ENCODE assay signal across 13 cellular contexts in genomic region chr21:41821756-41822431, GRCh38. TPM values are rescaled to one million over a fixed set of nuclear protein-coding genes. Genes with fewer than 3 reads are reported as not detected.
A peak's percentile ranks its signal among the peaks of the same experiment; 100 is the strongest.
DNase-seq lines count a peak whose midpoint lies in the region; TF ChIP-seq lines count a peak whose summit lies in the region.
"Had no signal": no experiment of that assay in that cellular context is flagged by ENCODE, and none has a peak within 500 bp of the region (broad histone marks: within the 10 kb centered on the region; RNA-seq: fewer than 3 reads in every experiment).

No MANE protein-coding gene starts in this region.

- no peak for DNase-seq in activated naive CD4-positive, alpha-beta T cell treated with anti-CD3 and anti-CD28 coated beads for 36 hours
- DNase-seq in activated naive CD4-positive, alpha-beta T cell treated with Interleukin-2 at 50 U/mL for 16 hours = no peak
- DNase-seq in HFFc6 (no peak), endodermal cell (no peak), spleen (peak; percentile 69), NCI-H2081 (lab: John Stamatoyannopoulos, UW) (no peak), UCSD-AML1 (lab: John Stamatoyannopoulos, UW; ENCODE audit: unreplicated experiment) (no peak)
- DNase-seq in stimulated activated naive CD4-positive, alpha-beta T cell (lab: John Stamatoyannopoulos, UW) = no peak
- DNase-seq: DMS53, MV-4-11, NCI-H1436, NCI-H226, NCI-H526 treated with DMSO at 0.1 percent for 48 hours had no signal

- H3K4me1 ChIP-seq in endodermal cell (ENCODE audit: control insufficient read depth, insufficient read depth, low read length) (no peaks in the 10 kb centered on the region), spleen (peaks cover 0 to 3% (median 3%) of the 10 kb centered on the region in 6 donors)

- H3K9me3 ChIP-seq in endodermal cell (ENCODE audit: control insufficient read depth, low read length) (no peaks in the 10 kb centered on the region), spleen (no peaks in the 10 kb centered on the region)

- peaks cover 21% of the 10 kb centered on the region for H3K4me1 Mint-ChIP-seq in activated naive CD4-positive, alpha-beta T cell treated with anti-CD3 and anti-CD28 coated beads for 36 hours (ENCODE audit: low read depth)
- H3K4me1 Mint-ChIP-seq in HFFc6 (ENCODE audit: low read depth) (peaks cover 7% of the 10 kb centered on the region), endodermal cell (no peaks in the 10 kb centered on the region)

- WGBS in endodermal cell (ENCODE audit: insufficient coverage in 1 of 2, insufficient read length in 1 of 2), 2 experiments = 91 to 92% methylated on average over 28 to 32 of the region's 32 CpGs
- WGBS in spleen, 5 donors = 91 to 93% (median 92%) methylated on average over 30 to 32 of the region's 32 CpGs

- peak overlapping the region; percentile 29 for H3K27ac Mint-ChIP-seq in activated naive CD4-positive, alpha-beta T cell treated with anti-CD3 and anti-CD28 coated beads for 36 hours
- H3K27ac Mint-ChIP-seq in HFFc6 = no peak overlapping the region
- H3K27ac Mint-ChIP-seq in endodermal cell = peak overlapping the region; percentile 35

- H3K9me3 Mint-ChIP-seq in activated naive CD4-positive, alpha-beta T cell treated with anti-CD3 and anti-CD28 coated beads for 36 hours = no peaks in the 10 kb centered on the region
- H3K9me3 Mint-ChIP-seq in HFFc6 (no peaks in the 10 kb centered on the region), endodermal cell (no peaks in the 10 kb centered on the region)

- H3K36me3 ChIP-seq in endodermal cell (ENCODE audit: control insufficient read depth, insufficient read depth, low read length) (peaks cover 8% of the 10 kb centered on the region), spleen (peaks cover 0 to 85% (median 37%) of the 10 kb centered on the region in 6 donors)

- no peak for TF ChIP-seq POLR2A in spleen (IDR thresholded peaks at IDR 0.05)

- H3K27me3 ChIP-seq in endodermal cell (ENCODE audit: control insufficient read depth, insufficient read depth, low read length, poor library complexity, severe bottlenecking) (no peaks in the 10 kb centered on the region), spleen (replicated peaks in 1 of 7) (no peaks in the 10 kb centered on the region)

- intact Hi-C loops in activated naive CD4-positive, alpha-beta T cell treated with anti-CD3 and anti-CD28 coated beads for 36 hours (cut with micrococcal nuclease) = no loop called here
- intact Hi-C loops in spleen (cut with DNase I; ENCODE audit: low total_unique reads) = no loop called here

- no peak overlapping the region for H3K9ac ChIP-seq in endodermal cell (ENCODE audit: extremely low read depth, low read length, poor library complexity, severe bottlenecking)

- H3K4me3 ChIP-seq in endodermal cell (ENCODE audit: low read length) (no peak overlapping the region), spleen (no peak overlapping the region)

- TF ChIP-seq CTCF in HFFc6 (IDR thresholded peaks at IDR 0.05) = 0 out of 2 replicates have a peak, but pooled peaks have one; percentile 13
- TF ChIP-seq CTCF in endodermal cell (conservative IDR thresholded peaks at IDR 0.05) = no peak
- no peak for TF ChIP-seq CTCF in spleen (IDR thresholded peaks at IDR 0.05 in 8 of 11, conservative IDR thresholded peaks at IDR 0.05 in 3 of 11)

- H3K27me3 Mint-ChIP-seq in activated naive CD4-positive, alpha-beta T cell treated with anti-CD3 and anti-CD28 coated beads for 36 hours (ENCODE audit: low read depth) = no peaks in the 10 kb centered on the region
- no peaks in the 10 kb centered on the region for H3K27me3 Mint-ChIP-seq in HFFc6 (ENCODE audit: insufficient read depth)
- no peaks in the 10 kb centered on the region for H3K27me3 Mint-ChIP-seq in endodermal cell (ENCODE audit: insufficient read depth)

- no peak overlapping the region for H3K4me3 Mint-ChIP-seq in activated naive CD4-positive, alpha-beta T cell treated with anti-CD3 and anti-CD28 coated beads for 36 hours
- no peak overlapping the region; the same call in 1 of the 2 replicates for H3K4me3 Mint-ChIP-seq in HFFc6
- H3K4me3 Mint-ChIP-seq in endodermal cell = no peak overlapping the region

- H3K27ac ChIP-seq in endodermal cell (ENCODE audit: low read depth, low read length) (no peak overlapping the region), spleen (no peak overlapping the region)

- CTCF ChIA-PET in activated naive CD4-positive, alpha-beta T cell treated with anti-CD3 and anti-CD28 coated beads for 36 hours (lab: Charles Lee) = no interaction called here

- peaks cover 11% of the 10 kb centered on the region for H3K36me3 Mint-ChIP-seq in activated naive CD4-positive, alpha-beta T cell treated with anti-CD3 and anti-CD28 coated beads for 36 hours (ENCODE audit: low read depth)
- peaks cover 5% of the 10 kb centered on the region; the same call in 1 of the 2 replicates for H3K36me3 Mint-ChIP-seq in HFFc6 (ENCODE audit: low read depth)
- peaks cover 6% of the 10 kb centered on the region for H3K36me3 Mint-ChIP-seq in endodermal cell (ENCODE audit: low read depth)

RNA-seq across cellular contexts. Expression of gene RIPK4, which starts 55.0 kb away (rescaled TPM):
- total RNA-seq in activated naive CD4-positive, alpha-beta T cell treated with anti-CD3 and anti-CD28 coated beads for 36 hours = under 1 TPM; 0.33 to 0.49 TPM
- under 1 TPM in 4 of 6 experiments, not detected in 2; 0.05 to 0.12 (median 0.07) TPM for total RNA-seq in HFFc6 (2021; fragmentation: NEBNext Ultra II Directional; extraction: Animal tissue kit (Norgen Biotek cat#: 25700))
- total RNA-seq in endodermal cell = 10 to 100 TPM in 1 of 2 donors, 1 to 10 TPM in 1; 8.4 to 16.2 TPM
- 1.7 TPM for polyA plus RNA-seq in endodermal cell (2013, experiment 1 of 2)
- polyA plus RNA-seq in endodermal cell (2013, experiment 2 of 2) = 2.0 TPM
- not detected for total RNA-seq in spleen
- polyA plus RNA-seq in spleen = under 1 TPM; 0.02 to 0.06 (median 0.06) TPM

RNA-seq across cellular contexts. Expression of gene PRDM15, which starts 57.2 kb away (rescaled TPM):
- total RNA-seq in activated naive CD4-positive, alpha-beta T cell treated with anti-CD3 and anti-CD28 coated beads for 36 hours = 1 to 10 TPM; 9.6 to 9.8 TPM
- total RNA-seq in HFFc6 (2021; fragmentation: NEBNext Ultra II Directional; extraction: Animal tissue kit (Norgen Biotek cat#: 25700)) = 1 to 10 TPM; 3.4 to 4.9 (median 4.0) TPM
- total RNA-seq in endodermal cell (10 to 100 TPM in 1 of 2 donors, 1 to 10 TPM in 1; 8.8 to 10.1 TPM), spleen (10 to 100 TPM in 6 of 7 donors, 1 to 10 TPM in 1; 8.4 to 18.0 (median 12.2) TPM)
- polyA plus RNA-seq in endodermal cell (2013, experiment 1 of 2) = 8.4 TPM
- polyA plus RNA-seq in endodermal cell (2013, experiment 2 of 2) = 10.4 TPM
- polyA plus RNA-seq in spleen = 1 to 10 TPM; 4.4 to 6.5 (median 6.0) TPM

Comparison
In these comparisons a context has a peak if more than half of its experiments do, and no peak if none do; other contexts are left out.
1. RNA of gene RIPK4, which starts 55.0 kb away (total RNA-seq): 8.4 to 16.2 TPM in endodermal cell; 0.33 to 0.49 TPM in activated naive CD4-positive, alpha-beta T cell treated with anti-CD3 and anti-CD28 coated beads for 36 hours, 0.05 to 0.12 TPM in HFFc6 and not detected in spleen; every median in the first group is over 4 times any median in the second.